In genomic region chr10:87507879-87508278, GRCh38 we compare ENCODE assay signal across 1 cellular context.
TF ChIP-seq lines count a peak whose summit lies in the region.

No MANE protein-coding gene starts in this region.

TF ChIP-seq in HepG2, 621 proteins besides CTCF, POLR2A, EP300 and RAD21 (continued from another document):
- TF ChIP-seq PAXIP1 (CRISPR knock-in tag; conservative IDR thresholded peaks at IDR 0.05) (no peak), FOXJ3 (CRISPR knock-in tag; IDR thresholded peaks at IDR 0.05; ENCODE audit: borderline replicate concordance) (no peak), CREB1 (IDR thresholded peaks at IDR 0.05) (no peak), CREB1 (CRISPR knock-in tag; IDR thresholded peaks at IDR 0.05) (no peak), CEBPG (CRISPR knock-in tag; IDR thresholded peaks at IDR 0.05) (peak; percentile 51; the same call in 1 of the 2 replicates), DBP (CRISPR knock-in tag; IDR thresholded peaks at IDR 0.05; ENCODE audit: not compliant biosample characterization) (no peak), ZNF318 (CRISPR knock-in tag; IDR thresholded peaks at IDR 0.05) (no peak), ZNF264 (CRISPR knock-in tag; IDR thresholded peaks at IDR 0.05) (no peak), ATF4 (CRISPR knock-in tag; IDR thresholded peaks at IDR 0.05) (peak; percentile 44 to 53; a peak in 1 of 4 replicates), LBX2 (CRISPR knock-in tag; IDR thresholded peaks at IDR 0.05; ENCODE audit: borderline replicate concordance) (no peak), CEBPB (IDR thresholded peaks at IDR 0.05; ENCODE audit: borderline replicate concordance, low read depth, low read length) (peak; percentile 48; the same call in 1 of the 2 replicates), MAF1 (CRISPR knock-in tag; IDR thresholded peaks at IDR 0.05; ENCODE audit: borderline replicate concordance) (no peak), ZSCAN25 (CRISPR knock-in tag; IDR thresholded peaks at IDR 0.05) (no peak)
